Comparison of ENCODE assay signal across 30 cellular contexts in the genomic region with DNA sequence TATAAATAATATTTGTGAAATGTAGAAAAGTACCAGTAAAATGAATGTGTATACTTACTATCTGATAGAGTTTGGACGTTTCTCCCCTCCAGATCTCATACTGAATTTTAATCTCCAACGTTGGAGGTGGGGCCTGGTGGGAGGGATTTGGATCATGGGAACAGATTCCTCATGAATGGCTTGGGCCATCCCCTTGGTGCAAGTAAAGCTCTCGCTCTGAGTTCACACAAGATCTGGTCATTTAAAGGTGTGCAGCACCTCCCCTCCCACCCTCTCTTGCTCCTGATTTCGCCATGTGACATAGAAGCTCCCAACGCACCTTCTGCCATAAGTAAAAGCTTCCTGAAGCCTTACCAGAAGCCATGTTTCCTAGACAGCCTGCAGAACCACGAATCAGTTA.
"Had no signal": no experiment of that assay in that cellular context is flagged by ENCODE, and none has a peak within 500 bp of the region (broad histone marks: within the 10 kb centered on the region; RNA-seq: fewer than 3 reads in every experiment).

No MANE protein-coding gene starts in this region.

- H3K27me3 ChIP-seq: adrenal gland, ascending aorta, cardiac muscle cell, foreskin keratinocyte, heart left ventricle, left lung, pancreas, sigmoid colon, upper lobe of right lung had no signal

- H3K4me3 ChIP-seq: adrenal gland, ascending aorta, cardiac muscle cell, heart left ventricle, left lung, pancreas, psoas muscle, sigmoid colon, upper lobe of right lung had no signal

- H3K4me1 ChIP-seq: ascending aorta, pancreas, psoas muscle, sigmoid colon had no signal

- H3K27ac ChIP-seq: ascending aorta, cardiac muscle cell, foreskin keratinocyte, pancreas, psoas muscle, VCaP had no signal

- DNase-seq: activated CD4-positive, alpha-beta T cell treated with anti-CD3 and anti-CD28 coated beads for 48 hours; activated CD4-positive, alpha-beta T cell treated with anti-CD3 and anti-CD28 coated beads, Interleukin-2, amount 50 U/mL, for 48 hours; activated CD8-positive, alpha-beta memory T cell treated with anti-CD3 and anti-CD28 coated beads for 24 hours; activated effector memory CD4-positive, alpha-beta T cell treated with anti-CD3 and anti-CD28 coated beads, Interleukin-2, amount 50 U/mL, for 16 hours; activated naive CD4-positive, alpha-beta T cell treated with anti-CD3 and anti-CD28 coated beads for 36 hours; activated naive CD8-positive, alpha-beta T cell treated with anti-CD3 and anti-CD28 coated beads for 36 hours; activated T-cell treated with anti-CD3 and anti-CD28 coated beads, Interleukin-2, amount 50 U/mL, for 1 hour; adrenal gland; cortex of kidney; foreskin keratinocyte; heart left ventricle; hypothalamus; immature natural killer cell; kidney glomerular epithelial cell; left lung; midbrain; naive thymus-derived CD8-positive, alpha-beta T cell; nucleus accumbens; pancreas; psoas muscle; sigmoid colon; small intestine; stimulated activated CD4-positive, alpha-beta T cell treated with anti-CD3 and anti-CD28 coated beads, Interleukin-4, amount 100 ng/mL, for 24 hours; T-helper 9 cell; upper lobe of right lung had no signal

- ATAC-seq: esophagus mucosa; foreskin keratinocyte; heart left ventricle; left lung; naive thymus-derived CD8-positive, alpha-beta T cell; pancreas; psoas muscle; stimulated activated effector memory CD8-positive, alpha-beta T cell treated with anti-CD3 and anti-CD28 coated beads, Interleukin-12 subunit alpha, Interleukin-12 subunit beta, amount 100 ng/mL, for 72 hours; upper lobe of right lung had no signal

- H3K9me3 ChIP-seq: adrenal gland, ascending aorta, heart left ventricle, left lung, pancreas, psoas muscle, sigmoid colon, upper lobe of right lung had no signal

- H3K36me3 ChIP-seq: adrenal gland, ascending aorta, cardiac muscle cell, heart left ventricle, left lung, pancreas, sigmoid colon, upper lobe of right lung had no signal
